In genomic region chr6:82085701-82086100, GRCh38 we compare ENCODE assay signal across 14 cellular contexts.
"Had no signal": no experiment of that assay in that cellular context is flagged by ENCODE, and none has a peak within 500 bp of the region (broad histone marks: within the 10 kb centered on the region; RNA-seq: fewer than 3 reads in every experiment).

No MANE protein-coding gene starts in this region.

- H3K4me1 Mint-ChIP-seq: activated naive CD4-positive, alpha-beta T cell treated with anti-CD3 and anti-CD28 coated beads, Interleukin-2, amount 10 ng/mL, durations not matched to agents 7 days and 5 days; central memory CD8-positive, alpha-beta T cell; nephron had no signal

- H3K36me3 ChIP-seq: upper lobe of left lung had no signal

- H3K9me3 Mint-ChIP-seq: activated naive CD4-positive, alpha-beta T cell treated with anti-CD3 and anti-CD28 coated beads, Interleukin-2, amount 10 ng/mL, durations not matched to agents 7 days and 5 days; activated T-helper 2 cell treated with anti-CD3 and anti-CD28 coated beads, Interferon-gamma antibody, Interleukin-2, Interleukin-4, amounts not matched to agents 10 μg/mL and 5 μg/mL and 100 μg/mL, durations not matched to agents 14 hours and 24 hours and 36 hours; central memory CD8-positive, alpha-beta T cell; effector memory CD8-positive, alpha-beta T cell; nephron; stimulated activated naive CD8-positive, alpha-beta T cell treated with anti-CD3 and anti-CD28 coated beads, Interleukin-15, Interleukin-2, amounts not matched to agents 100 ng/mL and 50 ng/mL, for 24 hours had no signal

- H3K4me3 Mint-ChIP-seq: activated naive CD4-positive, alpha-beta T cell treated with anti-CD3 and anti-CD28 coated beads, Interleukin-2, amount 10 ng/mL, durations not matched to agents 7 days and 5 days; central memory CD8-positive, alpha-beta T cell; effector memory CD8-positive, alpha-beta T cell; nephron; stimulated activated naive CD8-positive, alpha-beta T cell treated with anti-CD3 and anti-CD28 coated beads, Interleukin-15, Interleukin-2, amounts not matched to agents 100 ng/mL and 50 ng/mL, for 24 hours had no signal

- H3K9me3 ChIP-seq: upper lobe of left lung had no signal

- H3K4me3 ChIP-seq: upper lobe of left lung had no signal

- ATAC-seq: effector memory CD8-positive, alpha-beta T cell had no signal

- H3K27me3 Mint-ChIP-seq: activated naive CD4-positive, alpha-beta T cell treated with anti-CD3 and anti-CD28 coated beads, Interleukin-2, amount 10 ng/mL, durations not matched to agents 7 days and 5 days; central memory CD8-positive, alpha-beta T cell; effector memory CD8-positive, alpha-beta T cell; stimulated activated naive CD8-positive, alpha-beta T cell treated with anti-CD3 and anti-CD28 coated beads, Interleukin-15, Interleukin-2, amounts not matched to agents 100 ng/mL and 50 ng/mL, for 24 hours had no signal

- H3K36me3 Mint-ChIP-seq: activated naive CD4-positive, alpha-beta T cell treated with anti-CD3 and anti-CD28 coated beads, Interleukin-2, amount 10 ng/mL, durations not matched to agents 7 days and 5 days had no signal

- H3K27ac ChIP-seq: upper lobe of left lung had no signal

- H3K4me1 ChIP-seq: upper lobe of left lung had no signal

- H3K27ac Mint-ChIP-seq: activated naive CD4-positive, alpha-beta T cell treated with anti-CD3 and anti-CD28 coated beads, Interleukin-2, amount 10 ng/mL, durations not matched to agents 7 days and 5 days; activated T-helper 2 cell treated with anti-CD3 and anti-CD28 coated beads, Interferon-gamma antibody, Interleukin-2, Interleukin-4, amounts not matched to agents 10 μg/mL and 5 μg/mL and 100 μg/mL, durations not matched to agents 14 hours and 24 hours and 36 hours; effector memory CD8-positive, alpha-beta T cell; nephron; stimulated activated naive CD8-positive, alpha-beta T cell treated with anti-CD3 and anti-CD28 coated beads, Interleukin-15, Interleukin-2, amounts not matched to agents 100 ng/mL and 50 ng/mL, for 24 hours had no signal

- H3K27me3 ChIP-seq: upper lobe of left lung had no signal

- DNase-seq: activated CD4-positive, alpha-beta T cell treated with anti-CD3 and anti-CD28 coated beads, Interleukin-2, amount 50 U/mL, for 1 hour; activated naive CD4-positive, alpha-beta T cell treated with anti-CD3 and anti-CD28 coated beads, Interleukin-2, amount 10 ng/mL, durations not matched to agents 7 days and 5 days; activated T-cell treated with anti-CD3 and anti-CD28 coated beads for 4 hours; cortex of kidney; effector memory CD8-positive, alpha-beta T cell; hippocampal formation; stimulated activated CD4-positive, alpha-beta T cell treated with anti-CD3 and anti-CD28 coated beads, Interleukin-4, amount 100 ng/mL, for 1 hour; stimulated activated CD8-positive, alpha-beta memory T cell treated with anti-CD3 and anti-CD28 coated beads, Interleukin-4, amount 100 ng/mL, for 48 hours; T-helper 2 cell; upper lobe of left lung had no signal
